In genomic region chr6:133430530-133430929, GRCh38 we compare ENCODE assay signal across 35 cellular contexts.
"Had no signal": no experiment of that assay in that cellular context is flagged by ENCODE, and none has a peak within 500 bp of the region (broad histone marks: within the 10 kb centered on the region; RNA-seq: fewer than 3 reads in every experiment).

No MANE protein-coding gene starts in this region.

- H3K9me3 ChIP-seq: adrenal gland, body of pancreas, heart left ventricle had no signal

- FAIRE-seq: colon, endometrium, frontal cortex had no signal

- H3K4me3 ChIP-seq: adrenal gland, body of pancreas, heart left ventricle had no signal

- H3K4me3 Mint-ChIP-seq: activated B cell treated with CpG ODN at 0.5 μM for 24 hours; activated CD8-positive, alpha-beta T cell treated with anti-CD3 and anti-CD28 coated beads for 36 hours; activated naive CD4-positive, alpha-beta T cell treated with anti-CD3 and anti-CD28 coated beads for 36 hours; activated naive CD4-positive, alpha-beta T cell treated with anti-CD3 and anti-CD28 coated beads, Interleukin-2, amount 50 U/mL, for 24 hours; activated naive CD8-positive, alpha-beta T cell treated with anti-CD3 and anti-CD28 coated beads for 36 hours; activated naive CD8-positive, alpha-beta T cell treated with anti-CD3 and anti-CD28 coated beads, Interleukin-2, amount 50 U/mL, for 24 hours; activated T-helper 1 cell treated with anti-CD3 and anti-CD28 coated beads, Interleukin-12 subunit alpha, Interleukin-12 subunit beta, Interleukin-2, Interleukin-4 antibody, amounts not matched to agents 30 ng/mL and 10 ng/mL and 1 ng/mL, durations not matched to agents 14 hours and 24 hours and 36 hours; T-cell; T-helper 1 cell treated with Interleukin-12 subunit alpha and Interleukin-12 subunit beta and Interleukin-4 antibody, amounts not matched to agents 30 μg/mL and 1 μg/mL, for 36 hours had no signal

- H3K36me3 Mint-ChIP-seq: activated naive CD4-positive, alpha-beta T cell treated with anti-CD3 and anti-CD28 coated beads, Interleukin-2, amount 50 U/mL, for 24 hours; activated naive CD8-positive, alpha-beta T cell treated with anti-CD3 and anti-CD28 coated beads for 36 hours; T-cell had no signal

- H3K27me3 Mint-ChIP-seq: activated CD8-positive, alpha-beta T cell treated with anti-CD3 and anti-CD28 coated beads for 36 hours; activated naive CD4-positive, alpha-beta T cell treated with anti-CD3 and anti-CD28 coated beads, Interleukin-2, amount 50 U/mL, for 24 hours; activated naive CD8-positive, alpha-beta T cell treated with anti-CD3 and anti-CD28 coated beads for 36 hours; activated naive CD8-positive, alpha-beta T cell treated with anti-CD3 and anti-CD28 coated beads, Interleukin-2, amount 50 U/mL, for 24 hours; T-cell had no signal

- H3K36me3 ChIP-seq: adrenal gland, heart left ventricle, WERI-Rb-1 had no signal

- H3K27me3 ChIP-seq: adrenal gland, body of pancreas, heart left ventricle had no signal

- H3K9me3 Mint-ChIP-seq: activated CD8-positive, alpha-beta T cell treated with anti-CD3 and anti-CD28 coated beads for 36 hours; activated naive CD4-positive, alpha-beta T cell treated with anti-CD3 and anti-CD28 coated beads for 36 hours; activated naive CD4-positive, alpha-beta T cell treated with anti-CD3 and anti-CD28 coated beads, Interleukin-2, amount 50 U/mL, for 24 hours; activated naive CD8-positive, alpha-beta T cell treated with anti-CD3 and anti-CD28 coated beads for 36 hours; activated T-helper 1 cell treated with anti-CD3 and anti-CD28 coated beads, Interleukin-12 subunit alpha, Interleukin-12 subunit beta, Interleukin-2, Interleukin-4 antibody, amounts not matched to agents 30 ng/mL and 10 ng/mL and 1 ng/mL, durations not matched to agents 14 hours and 24 hours and 36 hours; activated T-helper 2 cell treated with anti-CD3 and anti-CD28 coated beads, Interferon-gamma antibody, Interleukin-2, Interleukin-4, amounts not matched to agents 10 μg/mL and 5 μg/mL and 100 μg/mL, durations not matched to agents 14 hours and 24 hours and 36 hours; T-cell; T-helper 1 cell treated with Interleukin-12 subunit alpha and Interleukin-12 subunit beta and Interleukin-4 antibody, amounts not matched to agents 30 μg/mL and 1 μg/mL, for 36 hours had no signal

- H3K27ac Mint-ChIP-seq: activated B cell treated with CpG ODN at 0.5 μM for 24 hours; activated CD8-positive, alpha-beta T cell treated with anti-CD3 and anti-CD28 coated beads for 36 hours; activated naive CD4-positive, alpha-beta T cell treated with anti-CD3 and anti-CD28 coated beads for 36 hours; activated naive CD4-positive, alpha-beta T cell treated with anti-CD3 and anti-CD28 coated beads, Interleukin-2, amount 50 U/mL, for 24 hours; activated naive CD8-positive, alpha-beta T cell treated with anti-CD3 and anti-CD28 coated beads for 36 hours; activated naive CD8-positive, alpha-beta T cell treated with anti-CD3 and anti-CD28 coated beads, Interleukin-2, amount 50 U/mL, for 24 hours; activated T-helper 1 cell treated with anti-CD3 and anti-CD28 coated beads, Interleukin-12 subunit alpha, Interleukin-12 subunit beta, Interleukin-2, Interleukin-4 antibody, amounts not matched to agents 30 ng/mL and 10 ng/mL and 1 ng/mL, durations not matched to agents 14 hours and 24 hours and 36 hours; activated T-helper 2 cell treated with anti-CD3 and anti-CD28 coated beads, Interferon-gamma antibody, Interleukin-2, Interleukin-4, amounts not matched to agents 10 μg/mL and 5 μg/mL and 100 μg/mL, durations not matched to agents 14 hours and 24 hours and 36 hours; T-cell; T-helper 1 cell treated with Interleukin-12 subunit alpha and Interleukin-12 subunit beta and Interleukin-4 antibody, amounts not matched to agents 30 μg/mL and 1 μg/mL, for 36 hours had no signal

- H3K4me1 Mint-ChIP-seq: activated B cell treated with CpG ODN at 0.5 μM for 24 hours; activated naive CD4-positive, alpha-beta T cell treated with anti-CD3 and anti-CD28 coated beads, Interleukin-2, amount 50 U/mL, for 24 hours; activated naive CD8-positive, alpha-beta T cell treated with anti-CD3 and anti-CD28 coated beads for 36 hours; activated naive CD8-positive, alpha-beta T cell treated with anti-CD3 and anti-CD28 coated beads, Interleukin-2, amount 50 U/mL, for 24 hours; T-cell had no signal

- ATAC-seq: activated CD4-positive, CD25-positive, alpha-beta regulatory T cell treated with anti-CD3 and anti-CD28 coated beads, Interleukin-2, amount 50 U/mL, for 24 hours; activated CD8-positive, alpha-beta T cell treated with anti-CD3 and anti-CD28 coated beads for 36 hours; activated naive CD8-positive, alpha-beta T cell treated with anti-CD3 and anti-CD28 coated beads, Interleukin-2, amount 50 U/mL, for 24 hours; body of pancreas; esophagus mucosa; heart left ventricle; T-cell had no signal

- DNase-seq: activated B cell treated with CpG ODN at 0.5 μM for 24 hours; activated CD4-positive, alpha-beta T cell treated with anti-CD3 and anti-CD28 coated beads for 48 hours; activated CD4-positive, alpha-beta T cell treated with anti-CD3 and anti-CD28 coated beads, Interleukin-2, amount 50 U/mL, for 1 hour; activated CD4-positive, alpha-beta T cell treated with anti-CD3 and anti-CD28 coated beads, Interleukin-2, amount 50 U/mL, for 48 hours; activated CD8-positive, alpha-beta memory T cell treated with anti-CD3 and anti-CD28 coated beads for 24 hours; activated CD8-positive, alpha-beta T cell treated with anti-CD3 and anti-CD28 coated beads for 36 hours; activated effector memory CD4-positive, alpha-beta T cell treated with anti-CD3 and anti-CD28 coated beads, Interleukin-2, amount 50 U/mL, for 16 hours; activated naive CD4-positive, alpha-beta T cell treated with anti-CD3 and anti-CD28 coated beads for 36 hours; activated naive CD8-positive, alpha-beta T cell treated with anti-CD3 and anti-CD28 coated beads for 36 hours; activated naive CD8-positive, alpha-beta T cell treated with anti-CD3 and anti-CD28 coated beads, Interleukin-2, amount 50 U/mL, for 24 hours; activated T-cell treated with anti-CD3 and anti-CD28 coated beads, Interleukin-2, amount 50 U/mL, for 1 hour; activated T-cell treated with anti-CD3 and anti-CD28 coated beads, Interleukin-2, amount 50 U/mL, for 48 hours; adrenal gland; amygdala; aorta; body of pancreas; caudate nucleus; cortex of kidney; dermis blood vessel endothelial cell; effector CD8-positive, alpha-beta T cell; foreskin fibroblast; glutamatergic neuron; heart left ventricle; T-cell; T1000; WERI-Rb-1 had no signal

- H3K27ac ChIP-seq: adrenal gland, body of pancreas, heart left ventricle, WERI-Rb-1 had no signal

- H3K4me1 ChIP-seq: adrenal gland, body of pancreas had no signal
